In genomic region chr22:17540481-17540880, GRCh38 we compare ENCODE assay signal across 1 cellular context.
TF ChIP-seq lines count a peak whose summit lies in the region.

No MANE protein-coding gene starts in this region.

TF ChIP-seq in GM12878, 131 proteins besides CTCF, POLR2A, EP300 and RAD21 (continued from another document):
- no peak for TF ChIP-seq USF2 (IDR thresholded peaks at IDR 0.05; ENCODE audit: borderline replicate concordance, low read depth, low read length)
- no peak for TF ChIP-seq KLF5 (IDR thresholded peaks at IDR 0.05; ENCODE audit: partially characterized antibody)
